1 cellular context compared by ENCODE assay signal in the genomic region with DNA sequence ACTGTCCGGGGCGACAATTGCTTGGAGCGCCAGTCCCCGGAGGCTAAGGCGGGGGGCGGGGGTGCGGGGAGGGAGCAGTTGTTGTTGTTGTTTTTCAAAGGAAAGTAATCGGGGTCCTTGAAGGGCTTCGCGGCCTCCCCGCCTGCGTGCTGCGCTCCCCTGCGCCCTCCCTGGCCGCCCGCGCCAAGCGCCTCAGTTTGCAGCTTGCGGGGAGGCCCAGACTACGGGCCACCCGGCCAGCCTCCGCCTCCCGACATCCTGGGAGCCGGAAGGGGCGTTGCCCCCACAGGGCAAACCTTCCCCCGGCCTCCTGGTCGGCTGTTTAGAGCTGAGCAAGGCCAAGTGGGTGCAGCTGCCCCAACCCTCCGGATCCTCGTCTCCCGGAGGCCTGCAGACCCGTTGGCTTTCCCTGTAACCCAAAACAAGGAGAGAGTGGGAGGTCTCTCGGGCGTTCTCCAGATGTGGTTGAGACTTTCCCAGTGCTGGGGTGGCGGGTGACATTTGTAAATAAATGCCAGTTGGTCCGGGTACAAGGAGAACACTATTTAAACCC.
TF ChIP-seq lines count a peak whose summit lies in the region.

No MANE protein-coding gene starts in this region.

TF ChIP-seq in K562, 482 proteins besides CTCF, POLR2A, EP300 and RAD21:
- no peak for TF ChIP-seq KLF16 (IDR thresholded peaks at IDR 0.05)
